In the genomic region with DNA sequence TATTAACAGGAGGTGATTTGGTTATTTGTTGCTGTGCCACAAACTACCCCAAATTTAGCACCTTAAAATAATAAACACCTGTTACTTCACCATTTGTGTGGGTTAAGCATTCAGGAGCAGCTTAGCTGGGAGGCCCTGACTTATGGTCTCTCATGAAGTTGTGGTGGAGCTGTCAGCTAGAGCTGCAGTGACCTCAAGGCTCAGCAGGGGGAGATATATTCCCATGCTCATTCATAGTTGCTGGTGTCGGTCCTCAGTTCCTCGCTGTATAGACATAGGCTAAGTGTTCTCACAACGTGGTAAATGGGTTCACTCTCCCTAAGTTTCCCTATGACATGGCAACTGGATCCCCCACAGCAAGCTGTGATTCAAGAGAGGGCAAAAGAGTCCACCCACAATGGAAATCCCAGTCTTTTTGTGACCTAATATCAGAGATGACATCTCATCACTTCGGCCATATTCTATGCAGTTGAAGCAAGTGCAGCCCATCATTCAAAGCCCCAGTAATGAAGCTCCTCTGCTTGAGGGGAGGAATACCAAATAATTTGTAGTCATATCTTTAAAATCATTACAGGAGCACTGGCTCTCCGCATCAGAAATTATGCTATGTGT, we compare ENCODE assay signal across 1 cellular context.
A peak's percentile ranks its signal among the peaks of the same experiment; 100 is the strongest.
TF ChIP-seq lines count a peak whose summit lies in the region.

No MANE protein-coding gene starts in this region.

TF ChIP-seq in HepG2, 621 proteins besides CTCF, POLR2A, EP300 and RAD21:
- TF ChIP-seq ZBTB20 (CRISPR knock-in tag; IDR thresholded peaks at IDR 0.05; ENCODE audit: borderline replicate concordance, low read depth) (no peak), SMC3 (IDR thresholded peaks at IDR 0.05; ENCODE audit: low read length) (peak; percentile 90), TEAD3 (CRISPR knock-in tag; optimal IDR thresholded peaks at IDR 0.05; ENCODE audit: borderline replicate concordance) (no peak), IKZF4 (CRISPR knock-in tag; IDR thresholded peaks at IDR 0.05; ENCODE audit: borderline replicate concordance, low read depth, not compliant biosample characterization) (no peak), STAG1 (CRISPR knock-in tag; IDR thresholded peaks at IDR 0.05) (peak; percentile 85)
